ENCODE assay signal across 9 cellular contexts in the genomic region with DNA sequence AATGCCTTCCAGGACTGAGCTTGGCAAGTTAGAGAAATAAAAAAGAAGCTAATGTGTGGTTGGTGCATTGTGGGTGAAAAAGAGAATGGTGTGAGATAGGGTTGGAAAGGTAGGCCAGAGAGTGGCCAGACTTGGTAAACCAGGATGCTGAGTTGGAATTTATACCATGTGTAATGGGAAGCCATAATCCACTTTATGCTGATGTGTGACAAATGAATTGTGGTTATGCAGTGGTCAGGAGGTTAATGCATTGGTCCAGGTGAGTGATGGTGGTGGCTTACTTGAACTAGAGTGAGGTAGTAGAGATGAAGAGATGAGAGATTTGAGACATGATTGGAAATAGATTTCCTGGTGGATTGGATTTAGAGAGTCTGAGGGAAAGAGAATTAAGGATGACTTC. TPM values are rescaled to one million over a fixed set of nuclear protein-coding genes. Genes with fewer than 3 reads are reported as not detected.
DNase-seq lines count a peak whose midpoint lies in the region; ATAC-seq and TF ChIP-seq lines count a peak whose summit lies in the region.
"Had no signal": no experiment of that assay in that cellular context is flagged by ENCODE, and none has a peak within 500 bp of the region (broad histone marks: within the 10 kb centered on the region; RNA-seq: fewer than 3 reads in every experiment).

No MANE protein-coding gene starts in this region.

- no peaks in the 10 kb centered on the region for H3K27me3 ChIP-seq in CD4-positive, CD25-positive, alpha-beta regulatory T cell (ENCODE audit: control insufficient read depth, insufficient read depth, low read length)
- H3K27me3 ChIP-seq in HUES48 (ENCODE audit: control insufficient read depth, insufficient read depth, low read length), result no peaks in the 10 kb centered on the region
- no peaks in the 10 kb centered on the region for H3K27me3 ChIP-seq in mesenchymal stem cell (ENCODE audit: control insufficient read depth in 1 of 2, insufficient read depth in 1 of 2, low read length in 2 of 2)

- H3K14ac ChIP-seq in mesenchymal stem cell (ENCODE audit: low read length in 2 of 2), result no peak overlapping the region

- H3K27me3 Mint-ChIP-seq in CD4-positive, CD25-positive, alpha-beta regulatory T cell, result peaks cover 10% of the 10 kb centered on the region
- H3K27me3 Mint-ChIP-seq in activated naive CD8-positive, alpha-beta T cell, result no peaks in the 10 kb centered on the region

- H2BK5ac ChIP-seq in mesenchymal stem cell (ENCODE audit: low read depth, low read length, poor library complexity, severe bottlenecking), result no peak overlapping the region

- no peak overlapping the region for H3K4me2 ChIP-seq in mesenchymal stem cell (ENCODE audit: low read length, poor library complexity, severe bottlenecking)

- peak overlapping the region in 2 of 3 donors; percentile 99 for H3K27ac Mint-ChIP-seq in CD4-positive, CD25-positive, alpha-beta regulatory T cell
- peak overlapping the region; percentile 99 for H3K27ac Mint-ChIP-seq in activated naive CD8-positive, alpha-beta T cell

- H3K4ac ChIP-seq in mesenchymal stem cell (ENCODE audit: low read depth in 1 of 2, low read length in 2 of 2), result no peak overlapping the region

- H3K79me1 ChIP-seq in mesenchymal stem cell (replicated peaks; ENCODE audit: low read length, poor library complexity, severe bottlenecking), result peaks cover 41% of the 10 kb centered on the region

- peaks cover 9% of the 10 kb centered on the region for H3K36me3 ChIP-seq in CD4-positive, CD25-positive, alpha-beta regulatory T cell (ENCODE audit: control insufficient read depth, insufficient read depth, low read length)
- peaks cover 25% of the 10 kb centered on the region for H3K36me3 ChIP-seq in HUES48 (ENCODE audit: control insufficient read depth, insufficient read depth, low read length)
- H3K36me3 ChIP-seq in mesenchymal stem cell (ENCODE audit: control insufficient read depth in 1 of 2, insufficient read depth in 2 of 2, low read depth in 1 of 2, low read length in 2 of 2), result peaks cover 9 to 13% of the 10 kb centered on the region in 2 experiments

- peak overlapping the region; percentile 98 to 100 (median 99) for H3K4me3 Mint-ChIP-seq in CD4-positive, CD25-positive, alpha-beta regulatory T cell
- peak overlapping the region; percentile 99 for H3K4me3 Mint-ChIP-seq in activated naive CD8-positive, alpha-beta T cell

- H2AFZ ChIP-seq in mesenchymal stem cell (ENCODE audit: low read depth, low read length), result no peak overlapping the region

- no peaks in the 10 kb centered on the region for H3K9me3 Mint-ChIP-seq in CD4-positive, CD25-positive, alpha-beta regulatory T cell
- H3K9me3 Mint-ChIP-seq in activated naive CD8-positive, alpha-beta T cell (ENCODE audit: low read depth), result no peaks in the 10 kb centered on the region

- peak overlapping the region; percentile 88 for H3K4me3 ChIP-seq in CD4-positive, CD25-positive, alpha-beta regulatory T cell (ENCODE audit: low read depth, low read length)
- H3K4me3 ChIP-seq in HUES48 (ENCODE audit: low read depth, low read length) (peak overlapping the region; percentile 91), mesenchymal stem cell (ENCODE audit: insufficient read depth in 1 of 2, low read depth in 1 of 2, low read length in 2 of 2) (peak overlapping the region in 1 of 2 experiments; percentile 99), coronary artery (no peak overlapping the region)

- no peaks in the 10 kb centered on the region for H3K9me3 ChIP-seq in CD4-positive, CD25-positive, alpha-beta regulatory T cell (ENCODE audit: control insufficient read depth in 2 of 2, low read length in 2 of 2)
- H3K9me3 ChIP-seq in HUES48 (ENCODE audit: control insufficient read depth, insufficient read depth, low read length) (no peaks in the 10 kb centered on the region), mesenchymal stem cell (ENCODE audit: control insufficient read depth, low read length) (no peaks in the 10 kb centered on the region)

- no peak overlapping the region for H3K18ac ChIP-seq in mesenchymal stem cell (ENCODE audit: low read depth in 1 of 2, low read length in 2 of 2)

- no peak for ATAC-seq in CD4-positive, CD25-positive, alpha-beta regulatory T cell (ENCODE audit: low read depth in 2 of 2)

- no peak overlapping the region for H2AK5ac ChIP-seq in mesenchymal stem cell (ENCODE audit: low read length, severe bottlenecking)

- H4K8ac ChIP-seq in mesenchymal stem cell (ENCODE audit: low read length), result peak overlapping the region; percentile 32

- H3K23ac ChIP-seq in mesenchymal stem cell (ENCODE audit: low read length in 2 of 2), result no peak overlapping the region

- DNase-seq in CD4-positive, CD25-positive, alpha-beta regulatory T cell, result no peak
- no peak for DNase-seq in mesenchymal stem cell
- no peak for DNase-seq in NCI-H2107 treated with DMSO at 0.1 percent for 48 hours (lab: John Stamatoyannopoulos, UW; ENCODE audit: unreplicated experiment)
- no peak for DNase-seq in coronary artery (ENCODE audit: low spot score)
- DNase-seq in NCI-H128 (lab: John Stamatoyannopoulos, UW; ENCODE audit: unreplicated experiment), result no peak
- DNase-seq in hepatic stellate cell (ENCODE audit: low spot score), result no peak
- DNase-seq: activated CD4-positive, CD25-positive, alpha-beta regulatory T cell treated with anti-CD3 and anti-CD28 coated beads, Interleukin-2, amount 50 U/mL, for 72 hours had no signal

- peaks cover 14% of the 10 kb centered on the region for H3K36me3 Mint-ChIP-seq in CD4-positive, CD25-positive, alpha-beta regulatory T cell
- H3K36me3 Mint-ChIP-seq in activated naive CD8-positive, alpha-beta T cell, result peaks cover 8% of the 10 kb centered on the region

- H4K91ac ChIP-seq in mesenchymal stem cell (ENCODE audit: low read length), result no peak overlapping the region

- H3K27ac ChIP-seq in CD4-positive, CD25-positive, alpha-beta regulatory T cell (ENCODE audit: insufficient read depth, low read length, poor library complexity, severe bottlenecking), result no peak overlapping the region
- no peak overlapping the region for H3K27ac ChIP-seq in HUES48 (ENCODE audit: low read depth, low read length)
- no peak overlapping the region for H3K27ac ChIP-seq in mesenchymal stem cell (ENCODE audit: low read length, poor library complexity, severe bottlenecking)
- H3K27ac ChIP-seq in coronary artery, result no peak overlapping the region

- peaks cover 35% of the 10 kb centered on the region for H3K4me1 ChIP-seq in CD4-positive, CD25-positive, alpha-beta regulatory T cell (ENCODE audit: control insufficient read depth, insufficient read depth, low read length, poor library complexity, severe bottlenecking)
- 0 out of 2 replicates have a peak, but pooled peaks cover 7% of the 10 kb centered on the region for H3K4me1 ChIP-seq in HUES48 (ENCODE audit: control insufficient read depth, insufficient read depth, low read length)
- H3K4me1 ChIP-seq in mesenchymal stem cell (ENCODE audit: control insufficient read depth, insufficient read depth, low read depth, low read length), result peaks cover 5% of the 10 kb centered on the region

- no peak overlapping the region for H2BK120ac ChIP-seq in mesenchymal stem cell (ENCODE audit: low read depth, low read length)

- no peak overlapping the region for H2BK15ac ChIP-seq in mesenchymal stem cell (ENCODE audit: low read depth, poor library complexity, severe bottlenecking)

- peaks cover 20 to 46% (median 31%) of the 10 kb centered on the region in 4 donors for H3K4me1 Mint-ChIP-seq in CD4-positive, CD25-positive, alpha-beta regulatory T cell
- peaks cover 31% of the 10 kb centered on the region for H3K4me1 Mint-ChIP-seq in activated naive CD8-positive, alpha-beta T cell (ENCODE audit: low read depth)

- H3K9ac ChIP-seq in HUES48 (ENCODE audit: low read depth, low read length) (peak overlapping the region; percentile 98), mesenchymal stem cell (ENCODE audit: low read length) (peak overlapping the region; percentile 97)

- no peak for TF ChIP-seq CTCF in coronary artery (IDR thresholded peaks at IDR 0.05)

- no peak overlapping the region for H2BK12ac ChIP-seq in mesenchymal stem cell (ENCODE audit: low read length in 2 of 2)

RNA-seq across cellular contexts. Expression of gene PFAS, which starts 1.0 kb away (rescaled TPM):
- 13.9 TPM for total RNA-seq in CD4-positive, CD25-positive, alpha-beta regulatory T cell
- 10 to 100 TPM in 3 of 4 donors, 1 to 10 TPM in 1; 7.4 to 12.7 (median 11.2) TPM for polyA plus RNA-seq in CD4-positive, CD25-positive, alpha-beta regulatory T cell
- polyA plus RNA-seq in mesenchymal stem cell (2013, experiment 1 of 2), result 7.3 TPM
- polyA plus RNA-seq in mesenchymal stem cell (2013, experiment 2 of 2), result 6.8 TPM

RNA-seq across cellular contexts. Expression of gene CTC1, which starts 2.2 kb away (rescaled TPM):
- total RNA-seq in CD4-positive, CD25-positive, alpha-beta regulatory T cell, result 265 TPM
- 10 to 100 TPM; 20.2 to 32.4 (median 24.1) TPM for polyA plus RNA-seq in CD4-positive, CD25-positive, alpha-beta regulatory T cell
- 6.3 TPM for polyA plus RNA-seq in mesenchymal stem cell (2013, experiment 1 of 2)
- polyA plus RNA-seq in mesenchymal stem cell (2013, experiment 2 of 2), result 5.4 TPM

RNA-seq across cellular contexts. Expression of gene RANGRF, which starts 38.4 kb away (rescaled TPM):
- 40.0 TPM for total RNA-seq in CD4-positive, CD25-positive, alpha-beta regulatory T cell
- polyA plus RNA-seq in CD4-positive, CD25-positive, alpha-beta regulatory T cell, result 100 to 1,000 TPM in 2 of 4 donors, 10 to 100 TPM in 2; 87.6 to 131 (median 99.0) TPM
- polyA plus RNA-seq in mesenchymal stem cell (2013, experiment 1 of 2), result 44.4 TPM
- polyA plus RNA-seq in mesenchymal stem cell (2013, experiment 2 of 2), result 45.9 TPM

RNA-seq across cellular contexts. Expression of gene AURKB, which starts 39.7 kb away (rescaled TPM):
- total RNA-seq in CD4-positive, CD25-positive, alpha-beta regulatory T cell, result 3.7 TPM
- 1 to 10 TPM; 1.5 to 5.3 (median 3.4) TPM for polyA plus RNA-seq in CD4-positive, CD25-positive, alpha-beta regulatory T cell
- 11.5 TPM for polyA plus RNA-seq in mesenchymal stem cell (2013, experiment 1 of 2)
- polyA plus RNA-seq in mesenchymal stem cell (2013, experiment 2 of 2), result 11.0 TPM

RNA-seq across cellular contexts. Expression of gene SLC25A35, which starts 45.1 kb away (rescaled TPM):
- 13.7 TPM for total RNA-seq in CD4-positive, CD25-positive, alpha-beta regulatory T cell
- polyA plus RNA-seq in CD4-positive, CD25-positive, alpha-beta regulatory T cell, result 1 to 10 TPM in 3 of 4 donors, under 1 TPM in 1; 0.64 to 2.7 (median 1.7) TPM
- 5.8 TPM for polyA plus RNA-seq in mesenchymal stem cell (2013, experiment 1 of 2)
- 6.1 TPM for polyA plus RNA-seq in mesenchymal stem cell (2013, experiment 2 of 2)
